In genomic region chr17:7632492-7632894, GRCh38 we compare ENCODE assay signal across 9 cellular contexts. TPM values are rescaled to one million over a fixed set of nuclear protein-coding genes. Genes with fewer than 3 reads are reported as not detected.
DNase-seq lines count a peak whose midpoint lies in the region; ATAC-seq and TF ChIP-seq lines count a peak whose summit lies in the region.
"Had no signal": no experiment of that assay in that cellular context is flagged by ENCODE, and none has a peak within 500 bp of the region (broad histone marks: within the 10 kb centered on the region; RNA-seq: fewer than 3 reads in every experiment).

No MANE protein-coding gene starts in this region.

- H3K27ac Mint-ChIP-seq in chondrocyte (ENCODE audit: unreplicated experiment): no peak overlapping the region
- peak overlapping the region in 1 of 2 donors; percentile 59 for H3K27ac Mint-ChIP-seq in effector memory CD8-positive, alpha-beta T cell

- no peaks in the 10 kb centered on the region for H3K9me3 ChIP-seq in PC-3 (ENCODE audit: low read length)
- H3K9me3 ChIP-seq in effector memory CD4-positive, alpha-beta T cell (ENCODE audit: control insufficient read depth, low read length): no peaks in the 10 kb centered on the region

- no peaks in the 10 kb centered on the region for H3K27me3 ChIP-seq in BJ (ENCODE audit: control insufficient read depth, insufficient read depth, low read length)
- H3K27me3 ChIP-seq in PC-3 (ENCODE audit: low read length): no peaks in the 10 kb centered on the region
- no peaks in the 10 kb centered on the region for H3K27me3 ChIP-seq in effector memory CD4-positive, alpha-beta T cell (replicated peaks; ENCODE audit: control insufficient read depth, insufficient read depth, low read length, poor library complexity, severe bottlenecking)

- no peaks in the 10 kb centered on the region for H3K9me2 ChIP-seq in PC-3 (replicated peaks; ENCODE audit: low read length)

- ATAC-seq in PC-3: peak; percentile 63
- no peak for ATAC-seq in effector memory CD8-positive, alpha-beta T cell (replicated peaks)
- ATAC-seq in HG03159 (IDR thresholded peaks at IDR 0.05; ENCODE audit: unreplicated experiment): no peak

- POLR2A ChIA-PET in BJ (lab: Charles Lee): no interaction called here
- POLR2A ChIA-PET in PC-3 (lab: Charles Lee; ENCODE audit: unreplicated experiment): no interaction called here

- CTCF ChIA-PET in BJ (lab: Yijun Ruan, JAX) (interaction anchor here (0.6 to 7.9 kb wide), 25 partner anchors 9 to 118 kb away, joined by 3 to 91 read pairs (median 4); partner anchors contain the start of genes ATP1B2, DNAH2, FXR2 and SOX15), PC-3 (lab: Charles Lee) (interaction anchor here (0.6 to 1.9 kb wide), 3 partner anchors 19 to 56 kb away, joined by 6 to 8 read pairs (median 6); partner anchors contain the start of gene WRAP53)

- no peak overlapping the region for H3K4me3 Mint-ChIP-seq in chondrocyte (ENCODE audit: unreplicated experiment)
- no peak overlapping the region for H3K4me3 Mint-ChIP-seq in effector memory CD8-positive, alpha-beta T cell

- intact Hi-C loops in PC-3 (cut with micrococcal nuclease): loop anchor here (5.0 kb wide), 1 partner anchor 55 kb away; the partner anchor contains the start of genes TP53 and WRAP53

- H3K36me3 ChIP-seq in BJ (ENCODE audit: control insufficient read depth, insufficient read depth, low read length) (no peaks in the 10 kb centered on the region), PC-3 (ENCODE audit: low read depth, low read length) (no peaks in the 10 kb centered on the region)
- no peaks in the 10 kb centered on the region for H3K36me3 ChIP-seq in effector memory CD4-positive, alpha-beta T cell (ENCODE audit: control insufficient read depth, insufficient read depth, low read length)

- H3K27me3 Mint-ChIP-seq in chondrocyte (ENCODE audit: low read depth): no peaks in the 10 kb centered on the region
- H3K27me3 Mint-ChIP-seq in effector memory CD8-positive, alpha-beta T cell: peaks cover 0 to 7% of the 10 kb centered on the region in 2 donors

- no peaks in the 10 kb centered on the region for H3F3A ChIP-seq in PC-3 (ENCODE audit: low read length, unreplicated experiment)

- no peaks in the 10 kb centered on the region for H3K36me3 Mint-ChIP-seq in chondrocyte (ENCODE audit: low read depth)
- no peaks in the 10 kb centered on the region for H3K36me3 Mint-ChIP-seq in effector memory CD8-positive, alpha-beta T cell (ENCODE audit: insufficient read depth)

- H3K4me1 ChIP-seq in PC-3 (ENCODE audit: insufficient read depth, low read length): no peaks in the 10 kb centered on the region
- H3K4me1 ChIP-seq in effector memory CD4-positive, alpha-beta T cell (ENCODE audit: control insufficient read depth, insufficient read depth, low read length, poor library complexity, severe bottlenecking): peaks cover 4% of the 10 kb centered on the region

- no TSS peak for BruUV-seq in PC-3 (replicated peaks; lab: Mats Ljungman, UMichigan)

- TF ChIP-seq CTCF in BJ (IDR thresholded peaks at IDR 0.05; ENCODE audit: insufficient read depth, low read depth, low read length): peak; percentile 67
- TF ChIP-seq CTCF in PC-3 (conservative IDR thresholded peaks at IDR 0.05; ENCODE audit: low read depth, low read length): peak; percentile 56
- TF ChIP-seq CTCF in chondrocyte (IDR thresholded peaks at IDR 0.05): peak; percentile 77

- H3K9ac ChIP-seq in PC-3 (ENCODE audit: low read length): no peak overlapping the region
- H3K9ac ChIP-seq: KMS-11 had no signal

- H3K4me3 ChIP-seq in BJ (ENCODE audit: low read depth, low read length): no peak overlapping the region
- no peak overlapping the region for H3K4me3 ChIP-seq in PC-3 (ENCODE audit: low read length)
- H3K4me3 ChIP-seq in effector memory CD4-positive, alpha-beta T cell (ENCODE audit: insufficient read depth, low read depth, low read length, poor library complexity, severe bottlenecking): no peak overlapping the region

- H3K79me2 ChIP-seq in PC-3 (ENCODE audit: low read length): 0 out of 2 replicates have a peak, but pooled peaks cover under 1% of the 10 kb centered on the region

- peaks cover 3% of the 10 kb centered on the region for H3K4me1 Mint-ChIP-seq in chondrocyte (ENCODE audit: low read depth)
- H3K4me1 Mint-ChIP-seq in effector memory CD8-positive, alpha-beta T cell (ENCODE audit: low read depth in 2 of 2): peaks cover 0 to under 1% of the 10 kb centered on the region in 2 donors

- H3K4me2 ChIP-seq in PC-3 (ENCODE audit: low read length): no peak overlapping the region
- H3K4me2 ChIP-seq: KMS-11 had no signal

- no peaks in the 10 kb centered on the region for H4K20me1 ChIP-seq in PC-3 (ENCODE audit: low read length)

- H3K9me3 Mint-ChIP-seq in chondrocyte (ENCODE audit: low read depth): no peaks in the 10 kb centered on the region
- no peaks in the 10 kb centered on the region for H3K9me3 Mint-ChIP-seq in effector memory CD8-positive, alpha-beta T cell

- H2AFZ ChIP-seq in PC-3 (ENCODE audit: low read length): peak overlapping the region; percentile 61; the same call in 1 of the 2 replicates

- DNase-seq in BJ (ENCODE audit: low read depth) (no peak), GM19238 (ENCODE audit: insufficient read length, low spot score) (peak; percentile 50), PC-3 (peak; percentile 58), chondrocyte (ENCODE audit: low spot score) (no peak), myocyte (ENCODE audit: low read depth) (peak; percentile 65)
- DNase-seq in effector memory CD8-positive, alpha-beta T cell: no peak
- DNase-seq in effector memory CD4-positive, alpha-beta T cell: no peak

- H3K27ac ChIP-seq in PC-3 (ENCODE audit: low read length): no peak overlapping the region
- no peak overlapping the region for H3K27ac ChIP-seq in effector memory CD4-positive, alpha-beta T cell (ENCODE audit: insufficient read depth, low read length, poor library complexity, severe bottlenecking)
- H3K27ac ChIP-seq: KMS-11 had no signal

RNA-seq across cellular contexts. Expression of gene SHBG, which starts 2.6 kb away (rescaled TPM):
- polyA plus RNA-seq in BJ (2011; rRNA removed): 0.85 and 1.2 TPM in 2 replicates
- polyA minus RNA-seq in BJ (2011; rRNA and poly(A)+ RNA removed): 0.57 TPM in 1 of 2 replicates, not detected in the other
- total RNA-seq in PC-3 (2014; rRNA removed) (not detected in 2 replicates), chondrocyte (0.67 to 1.2 TPM (median 0.92 TPM) in 3 replicates), myocyte (0.43 and 1.4 TPM in 2 replicates)
- polyA plus RNA-seq in myocyte (2012): 2.0 TPM

RNA-seq across cellular contexts. Expression of gene SAT2, which starts 4.9 kb away (rescaled TPM):
- 33.9 and 37.4 TPM in 2 replicates for polyA plus RNA-seq in BJ (2011; rRNA removed)
- polyA minus RNA-seq in BJ (2011; rRNA and poly(A)+ RNA removed): 2.7 and 7.5 TPM in 2 replicates
- 27.6 and 33.1 TPM in 2 replicates for total RNA-seq in PC-3 (2014; rRNA removed)
- total RNA-seq in chondrocyte: 82.1 to 85.0 TPM (median 84.9 TPM) in 3 replicates
- total RNA-seq in myocyte: 69.2 and 73.1 TPM in 2 replicates
- 106 TPM for polyA plus RNA-seq in myocyte (2012)

RNA-seq across cellular contexts. Expression of gene FXR2, which starts 17.8 kb away (rescaled TPM):
- polyA plus RNA-seq in BJ (2011; rRNA removed): 33.6 and 46.2 TPM in 2 replicates
- 44.8 and 72.0 TPM in 2 replicates for polyA minus RNA-seq in BJ (2011; rRNA and poly(A)+ RNA removed)
- 51.4 and 67.2 TPM in 2 replicates for total RNA-seq in PC-3 (2014; rRNA removed)
- 48.4 to 53.7 TPM (median 52.5 TPM) in 3 replicates for total RNA-seq in chondrocyte
- 85.2 and 85.6 TPM in 2 replicates for total RNA-seq in myocyte
- polyA plus RNA-seq in myocyte (2012): 50.9 TPM

RNA-seq across cellular contexts. Expression of gene ATP1B2, which starts 18.2 kb away (rescaled TPM):
- polyA plus RNA-seq in BJ (2011; rRNA removed): not detected in 2 replicates
- polyA minus RNA-seq in BJ (2011; rRNA and poly(A)+ RNA removed): not detected in 2 replicates
- total RNA-seq in PC-3 (2014; rRNA removed) (not detected in 2 replicates), chondrocyte (0.77 to 2.2 TPM (median 0.90 TPM) in 3 replicates), myocyte (not detected in 2 replicates)
- polyA plus RNA-seq in myocyte (2012): 0.04 TPM

RNA-seq across cellular contexts. Expression of gene SOX15, which starts 42.6 kb away (rescaled TPM):
- polyA plus RNA-seq in BJ (2011; rRNA removed): 0.34 and 0.49 TPM in 2 replicates
- polyA minus RNA-seq in BJ (2011; rRNA and poly(A)+ RNA removed): 0.14 and 0.21 TPM in 2 replicates
- total RNA-seq in PC-3 (2014; rRNA removed) (6.3 and 7.0 TPM in 2 replicates), chondrocyte (0.32 to 0.39 TPM in 2 of 3 replicates, not detected in the other), myocyte (4.0 and 10.9 TPM in 2 replicates)
- 3.1 TPM for polyA plus RNA-seq in myocyte (2012)

Comparison
In these comparisons a context has a peak if more than half of its experiments do, and no peak if none do; other contexts are left out.
1. DNase-seq: peak in GM19238 (single experiment), PC-3 (single experiment) and myocyte (single experiment); none in BJ (single experiment), chondrocyte (single experiment), effector memory CD8-positive, alpha-beta T cell (0 of 3) and effector memory CD4-positive, alpha-beta T cell (0 of 3).
2. Peak in every context shown above with its lines, with median percentiles within 50 percentile points of each other: CTCF ChIP-seq.